Comparison of ENCODE assay signal across 21 cellular contexts in the genomic region with DNA sequence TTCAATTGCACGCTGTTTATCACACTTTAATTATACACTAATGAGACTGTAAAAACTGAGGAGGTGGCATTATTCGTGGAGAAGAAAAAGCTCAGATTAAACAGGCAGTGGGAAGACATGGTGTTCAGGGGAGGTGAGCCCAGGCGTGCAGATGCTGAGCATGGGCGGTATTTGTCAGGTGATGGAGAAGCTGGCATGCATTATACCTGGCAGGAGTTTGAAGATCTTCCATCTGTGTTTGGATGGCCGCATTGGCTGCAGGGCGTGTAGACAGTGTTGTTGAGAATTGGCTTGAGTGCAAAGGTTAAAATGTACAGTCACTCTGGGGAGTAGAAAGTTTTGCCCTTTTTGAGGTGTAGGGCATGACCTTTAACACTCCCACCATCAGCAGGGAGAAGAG.
"Had no signal": no experiment of that assay in that cellular context is flagged by ENCODE, and none has a peak within 500 bp of the region (broad histone marks: within the 10 kb centered on the region; RNA-seq: fewer than 3 reads in every experiment).

No MANE protein-coding gene starts in this region.

- H3K4me3 Mint-ChIP-seq: immature natural killer cell; natural killer cell treated with Interleukin-12 subunit alpha and Interleukin-12 subunit beta and Interleukin-15 and Interleukin-18, amount 100 ng/mL, for 72 hours; neural progenitor cell; stimulated activated memory B cell treated with anti-CD40 and anti-IgM and Interleukin-4, amounts not matched to agents 10 μg/mL and 1 μg/mL and 100 μg/mL, for 72 hours; stimulated activated naive CD8-positive, alpha-beta T cell treated with anti-CD3 and anti-CD28 coated beads, Interleukin-15, Interleukin-2, amounts not matched to agents 100 ng/mL and 50 ng/mL, for 24 hours had no signal

- H3K36me3 ChIP-seq: esophagus squamous epithelium, left ventricle myocardium inferior, lower lobe of right lung, neural progenitor cell, prostate gland, right lobe of liver, tibial artery, upper lobe of left lung, uterus had no signal

- H3K9me3 Mint-ChIP-seq: immature natural killer cell; natural killer cell treated with Interleukin-12 subunit alpha and Interleukin-12 subunit beta and Interleukin-15 and Interleukin-18, amount 100 ng/mL, for 72 hours; stimulated activated memory B cell treated with anti-CD40 and anti-IgM and Interleukin-4, amounts not matched to agents 10 μg/mL and 1 μg/mL and 100 μg/mL, for 72 hours; stimulated activated naive CD8-positive, alpha-beta T cell treated with anti-CD3 and anti-CD28 coated beads, Interleukin-15, Interleukin-2, amounts not matched to agents 100 ng/mL and 50 ng/mL, for 24 hours had no signal

- H3K27me3 ChIP-seq: right lobe of liver, uterus had no signal

- H3K4me2 ChIP-seq: neural progenitor cell had no signal

- H3K9ac ChIP-seq: neural progenitor cell, parathyroid adenoma had no signal

- H3K9me3 ChIP-seq: esophagus squamous epithelium, left ventricle myocardium inferior, lower lobe of right lung, prostate gland, right lobe of liver, tibial artery, upper lobe of left lung, uterus had no signal

- ATAC-seq: lower lobe of right lung; natural killer cell treated with Interleukin-12 subunit alpha and Interleukin-12 subunit beta and Interleukin-15 and Interleukin-18, amount 100 ng/mL, for 72 hours; right lobe of liver had no signal

- DNase-seq: effector memory CD4-positive, alpha-beta T cell; esophagus squamous epithelium; foreskin fibroblast; immature natural killer cell; left ventricle myocardium inferior; lower lobe of right lung; mesenchymal stem cell; midbrain; occipital lobe; stimulated activated CD4-positive, alpha-beta T cell treated with anti-CD3 and anti-CD28 coated beads, Interleukin-4, amount 100 ng/mL, for 1 hour; uterus had no signal

- H3K27ac ChIP-seq: epithelial cell of prostate, esophagus squamous epithelium, left ventricle myocardium inferior, lower lobe of right lung, neural progenitor cell, parathyroid adenoma, prostate gland, right lobe of liver, tibial artery, upper lobe of left lung, uterus had no signal

- H3K4me1 ChIP-seq: parathyroid adenoma, prostate gland, uterus had no signal

- H2AFZ ChIP-seq: neural progenitor cell, parathyroid adenoma had no signal

- H3K27ac Mint-ChIP-seq: immature natural killer cell; natural killer cell treated with Interleukin-12 subunit alpha and Interleukin-12 subunit beta and Interleukin-15 and Interleukin-18, amount 100 ng/mL, for 72 hours; neural progenitor cell; stimulated activated memory B cell treated with anti-CD40 and anti-IgM and Interleukin-4, amounts not matched to agents 10 μg/mL and 1 μg/mL and 100 μg/mL, for 72 hours had no signal

- H3K4me3 ChIP-seq: esophagus squamous epithelium, left ventricle myocardium inferior, lower lobe of right lung, neural progenitor cell, prostate gland, right lobe of liver, tibial artery, upper lobe of left lung, uterus had no signal

- H3K27me3 Mint-ChIP-seq: stimulated activated naive CD8-positive, alpha-beta T cell treated with anti-CD3 and anti-CD28 coated beads, Interleukin-15, Interleukin-2, amounts not matched to agents 100 ng/mL and 50 ng/mL, for 24 hours had no signal

- H3K79me2 ChIP-seq: parathyroid adenoma had no signal
